In the genomic region with DNA sequence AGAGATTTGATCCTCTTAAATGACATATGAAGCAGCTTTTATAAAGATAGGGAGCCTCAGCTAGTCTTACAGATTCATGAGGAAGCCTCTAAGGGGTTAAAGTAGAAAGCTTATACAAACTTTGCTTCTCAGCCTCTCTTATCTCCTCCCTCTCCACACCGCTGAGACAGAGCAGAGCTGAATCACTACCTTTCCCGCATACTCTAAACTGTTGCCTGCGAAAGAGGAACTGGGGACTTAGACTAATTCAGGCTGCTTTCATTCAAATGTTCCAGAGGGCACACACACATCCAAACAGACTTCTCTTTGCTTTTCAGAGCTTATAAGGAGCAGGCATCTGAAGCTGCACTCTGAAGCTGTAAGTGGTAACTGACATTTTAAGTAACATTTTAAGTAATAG, we compare ENCODE assay signal across 8 cellular contexts. TPM values are rescaled to one million over a fixed set of nuclear protein-coding genes. Genes with fewer than 3 reads are reported as not detected.
DNase-seq lines count a peak whose midpoint lies in the region; ATAC-seq and TF ChIP-seq lines count a peak whose summit lies in the region.

A gene (plus strand): TSS at position 169 of the 400 bp plus-strand sequence. CDS start 7,213 bp downstream, outside the sequence.

- no peak within 1 kb of the TSS for H3K4me3 ChIP-seq in PC-9

- 0 out of 2 replicates have a peak within 1 kb of the TSS, but pooled peaks have one; percentile 34 for H2AFZ ChIP-seq in PC-9

- H3K79me2 ChIP-seq in PC-9 (ENCODE audit: low read depth), result no peaks in the 10 kb centered on the region

- no peaks in the 10 kb centered on the region for H3F3A ChIP-seq in PC-9 (ENCODE audit: insufficient read depth, low read depth)

- no peaks in the 10 kb centered on the region for H3K4me1 ChIP-seq in PC-9 (replicated peaks; ENCODE audit: insufficient read depth)

- H4K20me1 ChIP-seq in PC-9 (ENCODE audit: insufficient read depth), result no peaks in the 10 kb centered on the region

- POLR2A ChIA-PET in PC-9 (lab: Charles Lee; ENCODE audit: unreplicated experiment), result no interaction called here

- H3K9me3 ChIP-seq in PC-9 (ENCODE audit: insufficient read depth, low read depth), result no peaks in the 10 kb centered on the region

- no peak for TF ChIP-seq CTCF in PC-9 (conservative IDR thresholded peaks at IDR 0.05)

- no peak within 1 kb of the TSS for H3K27ac ChIP-seq in PC-9

- no peak for DNase-seq in PC-9
- peak; percentile 24 for DNase-seq in medulla oblongata (ENCODE audit: extremely low spot score)
- no peak for DNase-seq in A172 (ENCODE audit: low spot score)
- no peak for DNase-seq in NCI-H128 (lab: John Stamatoyannopoulos, UW; ENCODE audit: unreplicated experiment)
- DNase-seq in NCI-H2081 (lab: John Stamatoyannopoulos, UW), result no peak
- DNase-seq in activated T-cell treated with anti-CD3 and anti-CD28 coated beads for 4 hours, result no peak

- no peaks in the 10 kb centered on the region for H3K36me3 ChIP-seq in PC-9 (ENCODE audit: low read depth)

- intact Hi-C loops in PC-9 (cut with micrococcal nuclease; ENCODE audit: unreplicated experiment), result no loop called here

- H3K27me3 ChIP-seq in PC-9 (ENCODE audit: insufficient read depth, low read depth), result no peaks in the 10 kb centered on the region; the same call in 1 of the 2 replicates

- BruUV-seq in PC-9 (replicated peaks; lab: Mats Ljungman, UMichigan), result no TSS peak

- peak within 1 kb of the TSS; percentile 22 for H3K4me2 ChIP-seq in PC-9

- ATAC-seq in GM19023 (IDR thresholded peaks at IDR 0.05; ENCODE audit: unreplicated experiment) (peak; percentile 72), HG02870 (IDR thresholded peaks at IDR 0.05; ENCODE audit: unreplicated experiment) (peak; percentile 94)

- no peaks in the 10 kb centered on the region for H3K9me2 ChIP-seq in PC-9 (ENCODE audit: insufficient read depth)

- CTCF ChIA-PET in PC-9 (lab: Charles Lee), result no interaction called here

RNA-seq across cellular contexts. Expression of the gene that starts here (rescaled TPM):
- not detected in 2 replicates for total RNA-seq in PC-9 (2021)
- not detected in 2 replicates for total RNA-seq in A172 (2014; rRNA removed; shearing (Covaris generic))
